8 cellular contexts compared by ENCODE assay signal in genomic region chr15:66503780-66504562, GRCh38. TPM values are rescaled to one million over a fixed set of nuclear protein-coding genes. Genes with fewer than 3 reads are reported as not detected.
DNase-seq lines count a peak whose midpoint lies in the region; ATAC-seq, FAIRE-seq and TF ChIP-seq lines count a peak whose summit lies in the region.

No MANE protein-coding gene starts in this region.

- WGBS in liver: under 1% methylated on average over 12 of the region's 12 CpGs
- WGBS in transverse colon (ENCODE audit: low coverage in 1 of 2), 2 donors: 1 to 3% methylated on average over 10 to 12 of the region's 12 CpGs

- TF ChIP-seq EP300 in transverse colon (IDR thresholded peaks at IDR 0.05; ENCODE audit: low read depth): no peak

- H3K9me3 Mint-ChIP-seq in activated naive CD4-positive, alpha-beta T cell treated with anti-CD3 and anti-CD28 coated beads, Interleukin-2, amount 10 ng/mL, durations not matched to agents 7 days and 5 days: no peaks in the 10 kb centered on the region
- no peaks in the 10 kb centered on the region for H3K9me3 Mint-ChIP-seq in astrocyte (ENCODE audit: unreplicated experiment)

- no peaks in the 10 kb centered on the region for H3K27me3 ChIP-seq in astrocyte (ENCODE audit: insufficient read depth, low read length)
- no peaks in the 10 kb centered on the region for H3K27me3 ChIP-seq in liver (ENCODE audit: control insufficient read depth in 4 of 4, insufficient read depth in 4 of 4, low read length in 3 of 4)
- H3K27me3 ChIP-seq in transverse colon: no peaks in the 10 kb centered on the region

- H3K27ac ChIP-seq in astrocyte (ENCODE audit: low read depth, low read length): peak overlapping the region; percentile 89
- peak overlapping the region; percentile 87 to 90 for H3K27ac ChIP-seq in liver (ENCODE audit: low read depth in 1 of 2, low read length in 2 of 2)
- H3K27ac ChIP-seq in transverse colon: peak overlapping the region; percentile 88 to 98 (median 92)

- peaks cover 86% of the 10 kb centered on the region for H3K79me2 ChIP-seq in astrocyte (ENCODE audit: insufficient read depth, low read length)

- no peak for DNase-seq in activated naive CD4-positive, alpha-beta T cell treated with anti-CD3 and anti-CD28 coated beads, Interleukin-2, amount 10 ng/mL, durations not matched to agents 7 days and 5 days
- DNase-seq in activated naive CD4-positive, alpha-beta T cell treated with anti-CD3 and anti-CD28 coated beads, Interleukin-2, amount 50 U/mL, for 16 hours: no peak
- no peak for DNase-seq in astrocyte (ENCODE audit: low read depth)
- DNase-seq in transverse colon: no peak
- DNase-seq in inferior parietal cortex (ENCODE audit: extremely low spot score): no peak
- no peak for DNase-seq in NCI-H187 treated with DMSO at 0.1 percent for 48 hours (lab: John Stamatoyannopoulos, UW)

- no peaks in the 10 kb centered on the region for H3K27me3 Mint-ChIP-seq in activated naive CD4-positive, alpha-beta T cell treated with anti-CD3 and anti-CD28 coated beads, Interleukin-2, amount 10 ng/mL, durations not matched to agents 7 days and 5 days
- H3K27me3 Mint-ChIP-seq in astrocyte (ENCODE audit: low read depth, unreplicated experiment): no peaks in the 10 kb centered on the region

- in situ Hi-C loops in transverse colon (cut with MboI; ENCODE audit: low pct_ligation_motif_present in 1 of 4, low pct_unique_long_range_greater_than_20kb in 1 of 4, low sequenced_read_pairs in 3 of 4): no loop called here

- peak overlapping the region; percentile 97 for H3K4me3 ChIP-seq in astrocyte (ENCODE audit: insufficient read depth, low read depth, low read length)
- peak overlapping the region; percentile 83 to 100 (median 94) for H3K4me3 ChIP-seq in liver (ENCODE audit: low read depth in 1 of 3, low read length in 3 of 3)
- peak overlapping the region; percentile 58 to 96 (median 88) for H3K4me3 ChIP-seq in transverse colon

- TF ChIP-seq RAD21 in liver (IDR thresholded peaks at IDR 0.05): no peak

- H3K36me3 Mint-ChIP-seq in activated naive CD4-positive, alpha-beta T cell treated with anti-CD3 and anti-CD28 coated beads, Interleukin-2, amount 10 ng/mL, durations not matched to agents 7 days and 5 days: peaks cover 53% of the 10 kb centered on the region
- H3K36me3 Mint-ChIP-seq in astrocyte (ENCODE audit: low read depth, unreplicated experiment): peaks cover 17% of the 10 kb centered on the region

- H3K27ac Mint-ChIP-seq in activated naive CD4-positive, alpha-beta T cell treated with anti-CD3 and anti-CD28 coated beads, Interleukin-2, amount 10 ng/mL, durations not matched to agents 7 days and 5 days: peak overlapping the region; percentile 97
- H3K27ac Mint-ChIP-seq in astrocyte (ENCODE audit: unreplicated experiment): peak overlapping the region; percentile 100

- peak overlapping the region; percentile 64 for H2AFZ ChIP-seq in astrocyte (ENCODE audit: low read depth, low read length)

- peak overlapping the region; percentile 95 for H3K9ac ChIP-seq in astrocyte (ENCODE audit: low read length)
- peak overlapping the region; percentile 72 to 97 for H3K9ac ChIP-seq in liver (ENCODE audit: low read depth in 1 of 2, low read length in 2 of 2)

- H3K4me1 ChIP-seq in astrocyte (ENCODE audit: insufficient read depth, low read length) (peaks cover 18% of the 10 kb centered on the region), liver (ENCODE audit: control insufficient read depth in 4 of 4, insufficient read depth in 4 of 4, low read length in 3 of 4) (peaks cover 0 to 28% (median 23%) of the 10 kb centered on the region in 4 donors), transverse colon (peaks cover 11 to 32% (median 22%) of the 10 kb centered on the region in 4 donors)

- H3K36me3 ChIP-seq in astrocyte (ENCODE audit: insufficient read depth, low read length) (peaks cover 43% of the 10 kb centered on the region), liver (ENCODE audit: control insufficient read depth in 4 of 4, insufficient read depth in 3 of 4, low read depth in 1 of 4, low read length in 3 of 4) (peaks cover 9 to 40% (median 40%) of the 10 kb centered on the region in 4 donors), transverse colon (peaks cover 0 to 41% (median 19%) of the 10 kb centered on the region in 4 donors)

- FAIRE-seq in astrocyte (lab: Jason Lieb, UNC): no peak

- peak overlapping the region; percentile 100 for H3K4me3 Mint-ChIP-seq in activated naive CD4-positive, alpha-beta T cell treated with anti-CD3 and anti-CD28 coated beads, Interleukin-2, amount 10 ng/mL, durations not matched to agents 7 days and 5 days
- H3K4me3 Mint-ChIP-seq in astrocyte (ENCODE audit: unreplicated experiment): peak overlapping the region; percentile 97

- CTCF ChIA-PET in activated naive CD4-positive, alpha-beta T cell treated with anti-CD3 and anti-CD28 coated beads, Interleukin-2, amount 10 ng/mL, durations not matched to agents 7 days and 5 days (lab: Charles Lee): no interaction called here

- intact Hi-C loops in transverse colon (cut with DNase I; ENCODE audit: low total_unique reads): loop anchor here (2.0 kb wide), 1 partner anchor 117 kb away; the partner anchor contains the start of gene MAP2K1

- peaks cover 54% of the 10 kb centered on the region for H4K20me1 ChIP-seq in astrocyte (ENCODE audit: insufficient read depth, low read length)

- ATAC-seq in HG02759 (IDR thresholded peaks at IDR 0.05; ENCODE audit: unreplicated experiment): no peak

- TF ChIP-seq CTCF in astrocyte (IDR thresholded peaks at IDR 0.05; ENCODE audit: insufficient read depth, low read depth, low read length): no peak
- TF ChIP-seq CTCF in liver (IDR thresholded peaks at IDR 0.05; ENCODE audit: low read depth, low read length, missing input control): no peak
- TF ChIP-seq CTCF in transverse colon (IDR thresholded peaks at IDR 0.05): no peak

- no peaks in the 10 kb centered on the region for H3K9me3 ChIP-seq in astrocyte (ENCODE audit: insufficient read depth, low read depth, low read length)
- H3K9me3 ChIP-seq in liver (ENCODE audit: control insufficient read depth in 4 of 4, low read length in 3 of 4): no peaks in the 10 kb centered on the region
- no peaks in the 10 kb centered on the region for H3K9me3 ChIP-seq in transverse colon

- H3K4me1 Mint-ChIP-seq in activated naive CD4-positive, alpha-beta T cell treated with anti-CD3 and anti-CD28 coated beads, Interleukin-2, amount 10 ng/mL, durations not matched to agents 7 days and 5 days: peaks cover 70% of the 10 kb centered on the region
- H3K4me1 Mint-ChIP-seq in astrocyte (ENCODE audit: low read depth, unreplicated experiment): peaks cover 25% of the 10 kb centered on the region

- H3K4me2 ChIP-seq in astrocyte (ENCODE audit: low read length): peak overlapping the region; percentile 95

- no peak for TF ChIP-seq POLR2A in transverse colon (IDR thresholded peaks at IDR 0.05)

TF ChIP-seq in liver, 16 proteins besides CTCF, POLR2A, EP300 and RAD21 (continues in another document):
- TF ChIP-seq HNF4A (conservative IDR thresholded peaks at IDR 0.05) (no peak), FOXA1 (IDR thresholded peaks at IDR 0.05) (no peak), SP1 (IDR thresholded peaks at IDR 0.05) (no peak), YY1 (IDR thresholded peaks at IDR 0.05) (no peak), REST (IDR thresholded peaks at IDR 0.05) (no peak), ZBTB33 (IDR thresholded peaks at IDR 0.05) (no peak)

RNA-seq across cellular contexts. Expression of gene RPL4, which starts 0.7 kb away (rescaled TPM):
- total RNA-seq in astrocyte: 2,056 and 2,248 TPM in 2 replicates
- 1,000 to 10,000 TPM; 1,530 to 1,638 TPM for total RNA-seq in liver
- polyA plus RNA-seq in liver: 1,000 to 10,000 TPM in 1 of 2 donors, 100 to 1,000 TPM in 1; 323 to 1,351 TPM
- 1,000 to 10,000 TPM; 1,084 to 1,586 (median 1,392) TPM for total RNA-seq in transverse colon

RNA-seq across cellular contexts. Expression of gene ZWILCH, which starts 1.2 kb away (rescaled TPM):
- total RNA-seq in astrocyte (15.5 and 18.1 TPM in 2 replicates), liver (10 to 100 TPM in 1 of 2 donors, 1 to 10 TPM in 1; 3.5 to 11.3 TPM), transverse colon (1 to 10 TPM; 1.9 to 6.8 (median 4.4) TPM)
- polyA plus RNA-seq in liver: 1 to 10 TPM; 1.5 to 2.3 TPM

RNA-seq across cellular contexts. Expression of gene SNAPC5, which starts 6.4 kb away (rescaled TPM):
- 11.5 and 12.7 TPM in 2 replicates for total RNA-seq in astrocyte
- total RNA-seq in liver: 10 to 100 TPM; 11.3 to 21.4 TPM
- 10 to 100 TPM; 22.7 to 24.9 TPM for polyA plus RNA-seq in liver
- total RNA-seq in transverse colon: 10 to 100 TPM in 3 of 4 donors, 1 to 10 TPM in 1; 2.6 to 64.0 (median 32.1) TPM
